ENCODE assay signal across 8 cellular contexts in genomic region chr12:106956048-106956935, GRCh38. TPM values are rescaled to one million over a fixed set of nuclear protein-coding genes. Genes with fewer than 3 reads are reported as not detected.
DNase-seq lines count a peak whose midpoint lies in the region; ATAC-seq, FAIRE-seq and TF ChIP-seq lines count a peak whose summit lies in the region.

No MANE protein-coding gene starts in this region.

- H3K27ac ChIP-seq in H1 (ENCODE audit: low read depth, low read length) (peak overlapping the region; percentile 64; the same call in 1 of the 2 replicates), mesendoderm (ENCODE audit: low read depth, low read length) (peak overlapping the region; percentile 99)

- TF ChIP-seq CTCF in AG09309 (IDR thresholded peaks at IDR 0.05; ENCODE audit: control insufficient read depth, insufficient read depth, low read depth, low read length, missing control alignments) (no peak), H1 (IDR thresholded peaks at IDR 0.05; ENCODE audit: control extremely low read depth in 1 of 3, insufficient read depth in 1 of 3, low read depth in 1 of 3, low read length in 3 of 3) (peak; percentile 11 to 44 (median 35))

- no peaks in the 10 kb centered on the region; the same call in 1 of the 2 replicates for H3K79me1 ChIP-seq in H1 (ENCODE audit: low read depth, low read length)
- H3K79me1 ChIP-seq in mesendoderm (ENCODE audit: low read length): peaks cover 3% of the 10 kb centered on the region

- H2BK20ac ChIP-seq in H1 (ENCODE audit: low read length): no peak overlapping the region; the same call in 1 of the 2 replicates

- H2BK5ac ChIP-seq in H1 (ENCODE audit: low read depth, low read length) (no peak overlapping the region), mesendoderm (ENCODE audit: low read length) (no peak overlapping the region)

- ATAC-seq in GM18868 (IDR thresholded peaks at IDR 0.05; ENCODE audit: unreplicated experiment): peak; percentile 30
- peak; percentile 36 for ATAC-seq in HG03175 (IDR thresholded peaks at IDR 0.05; ENCODE audit: unreplicated experiment)

- H2BK120ac ChIP-seq in H1 (replicated peaks; ENCODE audit: low read depth, low read length): no peak overlapping the region
- peak overlapping the region; percentile 4 for H2BK120ac ChIP-seq in mesendoderm (ENCODE audit: low read depth, low read length)

- H3K9ac ChIP-seq in H1 (replicated peaks in 1 of 4; ENCODE audit: extremely low read depth in 1 of 4, low read depth in 3 of 4, low read length in 3 of 4): peak overlapping the region; percentile 58 to 80 (median 67)
- peak overlapping the region; percentile 96 for H3K9ac ChIP-seq in mesendoderm (ENCODE audit: low read length)

- H2AK5ac ChIP-seq in H1 (ENCODE audit: low read depth, low read length) (no peak overlapping the region), mesendoderm (ENCODE audit: low read length) (no peak overlapping the region)

- H3K4me3 ChIP-seq in AG09309 (ENCODE audit: control insufficient read depth, low read depth, low read length): peak overlapping the region; percentile 84
- H3K4me3 ChIP-seq in H1 (ENCODE audit: extremely low read depth in 1 of 4, insufficient read depth in 2 of 4, low read depth in 3 of 4, low read length in 4 of 4): peak overlapping the region; percentile 71 to 89 (median 76)
- peak overlapping the region; percentile 98 for H3K4me3 ChIP-seq in mesendoderm (ENCODE audit: low read length)

- H3K79me2 ChIP-seq in H1 (ENCODE audit: control insufficient read depth in 1 of 2, insufficient read depth in 2 of 2, low read length in 2 of 2): peaks cover 0 to 13% of the 10 kb centered on the region in 2 experiments; a peak in 2 of 4 replicates
- H3K79me2 ChIP-seq in mesendoderm (ENCODE audit: control insufficient read depth, insufficient read depth, low read length): peaks cover 4% of the 10 kb centered on the region

- no peaks in the 10 kb centered on the region for H3K9me3 ChIP-seq in H1 (ENCODE audit: insufficient read depth in 2 of 2, low read depth in 1 of 2, low read length in 1 of 2)

- H3K23ac ChIP-seq in H1 (ENCODE audit: insufficient read length) (no peak overlapping the region), mesendoderm (ENCODE audit: low read length) (no peak overlapping the region)

- CTCF ChIA-PET in H1 (lab: Charles Lee; ENCODE audit: partially characterized antibody): interaction anchor here (1.4 kb wide), 1 partner anchor 149 kb away, joined by 3 read pairs; no protein-coding TSS in a partner anchor

- H3K36me3 ChIP-seq in H1 (ENCODE audit: control insufficient read depth in 2 of 4, insufficient read depth in 4 of 4, low read length in 3 of 4) (no peaks in the 10 kb centered on the region), mesendoderm (ENCODE audit: control insufficient read depth, insufficient read depth, low read length) (no peaks in the 10 kb centered on the region)

- H3K56ac ChIP-seq in H1 (replicated peaks; ENCODE audit: insufficient read length, low read depth, low read length): peak overlapping the region; percentile 30
- peak overlapping the region; percentile 96 for H3K56ac ChIP-seq in mesendoderm (ENCODE audit: low read length)

- no peak overlapping the region; the same call in 1 of the 2 replicates for H2AFZ ChIP-seq in H1 (ENCODE audit: low read length)

- DNase-seq in AG09309 (ENCODE audit: low read depth) (peak; percentile 88), NCI-H69 (lab: John Stamatoyannopoulos, UW) (peak; percentile 92), H1 (ENCODE audit: low read depth in 1 of 2, low spot score in 2 of 2) (peak; percentile 44 to 84), mesendoderm (peak; percentile 78)
- peak; percentile 17 to 43 (median 25) for DNase-seq in activated CD8-positive, alpha-beta memory T cell treated with anti-CD3 and anti-CD28 coated beads for 48 hours (ENCODE audit: low read depth in 2 of 3, low spot score in 2 of 3)
- DNase-seq in stimulated activated CD8-positive, alpha-beta memory T cell treated with anti-CD3 and anti-CD28 coated beads, Interleukin-12 subunit alpha, Interleukin-12 subunit beta, amount 100 ng/mL, for 4 hours (ENCODE audit: low read depth): peak; percentile 19

- H2BK12ac ChIP-seq in H1 (ENCODE audit: low read depth, low read length): no peak overlapping the region

- H3K4me1 ChIP-seq in H1 (replicated peaks in 1 of 4; ENCODE audit: control insufficient read depth in 3 of 4, insufficient read depth in 4 of 4, low read length in 3 of 4) (0 out of 7 replicates have a peak, but pooled peaks cover 0 to 3% (median 0%) of the 10 kb centered on the region in 4 experiments), mesendoderm (ENCODE audit: control insufficient read depth, low read depth, low read length) (no peaks in the 10 kb centered on the region)

- H3K14ac ChIP-seq in H1 (ENCODE audit: insufficient read length): no peak overlapping the region

- H4K5ac ChIP-seq in H1 (ENCODE audit: insufficient read length, low read depth, low read length) (no peak overlapping the region), mesendoderm (ENCODE audit: low read length) (no peak overlapping the region)

- peak overlapping the region; percentile 65 for H4K91ac ChIP-seq in H1 (replicated peaks; ENCODE audit: insufficient read length, low read length)

- H3K18ac ChIP-seq in H1 (ENCODE audit: extremely low read depth, low read length): peak overlapping the region; percentile 32; the same call in 1 of the 2 replicates
- H3K18ac ChIP-seq in mesendoderm (ENCODE audit: low read length): peak overlapping the region; percentile 98

- peaks cover 0 to 12% (median 8%) of the 10 kb centered on the region in 4 experiments; a peak in 6 of 7 replicates for H3K27me3 ChIP-seq in H1 (replicated peaks in 1 of 4; ENCODE audit: control insufficient read depth in 3 of 4, extremely low read depth in 1 of 4, insufficient read depth in 3 of 4, low read length in 3 of 4)
- H3K27me3 ChIP-seq in mesendoderm (ENCODE audit: insufficient read depth, low read length, poor library complexity): peaks cover 2% of the 10 kb centered on the region

- peak overlapping the region; percentile 93 for H4K8ac ChIP-seq in H1 (ENCODE audit: extremely low read depth, insufficient read depth, low read length)
- H4K8ac ChIP-seq in mesendoderm (ENCODE audit: low read depth, low read length): peak overlapping the region; percentile 78

- H3K4me2 ChIP-seq in H1 (ENCODE audit: insufficient read depth in 1 of 2, low read depth in 2 of 2, low read length in 2 of 2) (peak overlapping the region; percentile 82 to 84), mesendoderm (ENCODE audit: low read length) (peak overlapping the region; percentile 93)

- POLR2A ChIA-PET in H1 (lab: Charles Lee; ENCODE audit: partially characterized antibody): interaction anchor here (0.7 to 1.7 kb wide), 11 partner anchors 8 to 603 kb away, joined by 3 to 7 read pairs (median 4); partner anchors contain the start of genes CRY1 and MTERF2

- H4K20me1 ChIP-seq in H1 (replicated peaks in 1 of 2; ENCODE audit: control insufficient read depth in 1 of 2, insufficient read depth in 2 of 2, low read length in 2 of 2): peaks cover 0 to 2% of the 10 kb centered on the region in 2 experiments

- FAIRE-seq in H1 (lab: Jason Lieb, UNC): no peak

- H3K23me2 ChIP-seq in H1 (ENCODE audit: low read depth, low read length): peaks cover 12% of the 10 kb centered on the region

- TF ChIP-seq POLR2A in H1 (IDR thresholded peaks at IDR 0.05; ENCODE audit: control extremely low read depth in 1 of 2, low read depth in 2 of 2, low read length in 2 of 2): no peak

- 2% methylated on average over 27 of the region's 47 CpGs; no CpG with 5 or more reads in 1 of the 2 experiments for WGBS in H1 (ENCODE audit: extremely low coverage in 1 of 2, insufficient coverage in 1 of 2, insufficient read length in 1 of 2, insufficient replicate concordance in 2 of 2, low coverage in 1 of 2, low lambda C conversion rate in 2 of 2, missing lambda C conversion rate in 1 of 2), 2 experiments
- WGBS in mesendoderm (ENCODE audit: extremely low coverage, insufficient coverage, low lambda C conversion rate): no CpG with 5 or more reads among the region's 47 CpGs

- H2BK15ac ChIP-seq in H1 (ENCODE audit: low read length) (0 out of 2 replicates have a peak overlapping the region, but pooled peaks have one; percentile 72), mesendoderm (replicated peaks; ENCODE audit: low read depth) (no peak overlapping the region)

- TF ChIP-seq RAD21 in H1 (IDR thresholded peaks at IDR 0.05 in 1 of 2, conservative IDR thresholded peaks at IDR 0.05 in 1 of 2; ENCODE audit: low read depth in 2 of 2, low read length in 2 of 2): peak; percentile 12 to 51; a peak in 3 of 4 replicates

- no peak overlapping the region for H3K4ac ChIP-seq in H1 (replicated peaks; ENCODE audit: insufficient read length, low read depth, low read length)
- no peak overlapping the region for H3K4ac ChIP-seq in mesendoderm (ENCODE audit: low read depth, low read length)

- TF ChIP-seq EP300 in H1 (IDR thresholded peaks at IDR 0.05; ENCODE audit: borderline replicate concordance in 1 of 2, low read depth in 2 of 2, low read length in 2 of 2): no peak

TF ChIP-seq in H1, 55 proteins besides CTCF, POLR2A, EP300 and RAD21 (continues in another document):
- TF ChIP-seq HDAC6 (IDR thresholded peaks at IDR 0.05; ENCODE audit: low read depth, low read length) (no peak), CBX5 (IDR thresholded peaks at IDR 0.05; ENCODE audit: low read depth, low read length) (no peak), GTF2F1 (IDR thresholded peaks at IDR 0.05; ENCODE audit: borderline replicate concordance, low read depth, low read length) (0 out of 2 replicates have a peak, but pooled peaks have one; percentile 5)

RNA-seq across cellular contexts. Expression of gene TMEM263, which starts 0.6 kb away (rescaled TPM):
- total RNA-seq in H1 (2021; fragmentation: NEBNext Ultra II Directional; extraction: Animal tissue kit (Norgen Biotek cat#: 25700)): 12.3 and 14.5 TPM in 2 replicates
- polyA plus RNA-seq in H1 (2011; rRNA removed): 2.9 and 3.4 TPM in 2 replicates
- 3.6 TPM for polyA plus RNA-seq in H1 (2011; cell fraction: cytosol; rRNA removed)
- polyA plus RNA-seq in H1 (2011; cell fraction: nucleus; rRNA removed): 4.3 TPM
- polyA plus RNA-seq in H1 (2012, experiment 1 of 2): 6.8 to 8.9 TPM (median 7.9 TPM) in 4 replicates
- polyA plus RNA-seq in H1 (2012, experiment 2 of 2): 0.47 TPM
- polyA plus RNA-seq in H1 (2013, experiment 1 of 2): 8.2 TPM
- 7.5 TPM for polyA plus RNA-seq in H1 (2013, experiment 2 of 2)
- 6.6 and 8.9 TPM in 2 replicates for polyA minus RNA-seq in H1 (2011; rRNA and poly(A)+ RNA removed)
- polyA minus RNA-seq in H1 (2011; cell fraction: cytosol; rRNA and poly(A)+ RNA removed): 8.8 TPM
- 6.5 TPM for polyA minus RNA-seq in H1 (2011; cell fraction: nucleus; rRNA and poly(A)+ RNA removed)
- 9.8 TPM for polyA plus RNA-seq in mesendoderm (2013, experiment 1 of 2)
- polyA plus RNA-seq in mesendoderm (2013, experiment 2 of 2): 9.3 TPM

RNA-seq across cellular contexts. Expression of gene MTERF2, which starts 30.7 kb away (rescaled TPM):
- total RNA-seq in H1 (2021; fragmentation: NEBNext Ultra II Directional; extraction: Animal tissue kit (Norgen Biotek cat#: 25700)): 6.2 and 7.1 TPM in 2 replicates
- polyA plus RNA-seq in H1 (2011; rRNA removed): 2.6 and 2.8 TPM in 2 replicates
- polyA plus RNA-seq in H1 (2011; cell fraction: cytosol; rRNA removed): 5.5 TPM
- polyA plus RNA-seq in H1 (2011; cell fraction: nucleus; rRNA removed): 4.8 TPM
- polyA plus RNA-seq in H1 (2012, experiment 1 of 2): 7.0 to 10.3 TPM (median 9.9 TPM) in 4 replicates
- 0.88 TPM for polyA plus RNA-seq in H1 (2012, experiment 2 of 2)
- polyA plus RNA-seq in H1 (2013, experiment 1 of 2): 8.6 TPM
- polyA plus RNA-seq in H1 (2013, experiment 2 of 2): 8.2 TPM
- 3.3 and 5.6 TPM in 2 replicates for polyA minus RNA-seq in H1 (2011; rRNA and poly(A)+ RNA removed)
- polyA minus RNA-seq in H1 (2011; cell fraction: cytosol; rRNA and poly(A)+ RNA removed): 5.9 TPM
- polyA minus RNA-seq in H1 (2011; cell fraction: nucleus; rRNA and poly(A)+ RNA removed): 5.0 TPM
- polyA plus RNA-seq in mesendoderm (2013, experiment 1 of 2): 6.8 TPM
- polyA plus RNA-seq in mesendoderm (2013, experiment 2 of 2): 6.8 TPM

Comparison
In these comparisons a context has a peak if more than half of its experiments do, and no peak if none do; other contexts are left out.
1. Peak in every context shown above with its lines: DNase-seq, ATAC-seq, H3K4me3 ChIP-seq and H3K27ac ChIP-seq.
2. DNase-seq: peak in every context shown above with its lines; median percentile 92 in NCI-H69; 88 in AG09309; 78 in mesendoderm; 64 in H1; 25 in activated CD8-positive, alpha-beta memory T cell treated with anti-CD3 and anti-CD28 coated beads for 48 hours; 19 in stimulated activated CD8-positive, alpha-beta memory T cell treated with anti-CD3 and anti-CD28 coated beads, Interleukin-12 subunit alpha, Interleukin-12 subunit beta, amount 100 ng/mL, for 4 hours.